Comparison of ENCODE assay signal across 10 cellular contexts in the genomic region with DNA sequence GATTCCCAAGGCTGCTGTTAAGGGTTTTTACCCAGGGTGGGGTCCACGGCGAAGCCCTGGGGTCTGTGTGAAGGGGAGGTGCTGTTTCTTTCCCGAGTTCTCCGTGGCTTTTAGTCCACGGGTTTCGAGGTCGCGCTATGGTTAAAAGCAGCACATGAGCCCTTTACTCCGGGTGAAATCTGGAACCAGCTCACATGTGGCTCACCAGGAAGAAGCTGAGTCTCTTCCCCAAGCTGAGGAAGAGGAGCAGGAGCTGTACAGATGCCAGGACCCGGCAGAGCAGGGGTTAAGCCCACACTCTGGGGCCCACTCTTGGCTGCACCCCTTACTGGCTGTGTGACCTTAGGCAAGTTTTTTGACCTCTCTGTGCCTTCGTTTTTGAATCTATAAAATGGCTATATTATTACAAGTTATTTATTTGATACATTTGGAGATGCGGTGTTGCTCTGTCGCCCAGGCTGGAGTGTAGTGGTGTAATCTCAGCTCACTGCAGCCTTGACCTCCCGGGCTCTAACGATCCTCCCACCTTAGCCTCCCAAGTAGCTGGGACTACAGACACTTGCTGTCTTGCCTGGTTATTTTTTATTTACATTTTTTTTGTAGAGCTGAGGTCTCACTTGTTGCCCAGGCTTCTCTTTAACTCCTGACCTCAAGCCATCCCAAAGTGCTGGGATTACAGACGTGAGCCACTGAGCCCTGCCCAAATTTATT.
DNase-seq lines count a peak whose midpoint lies in the region; ATAC-seq, FAIRE-seq and TF ChIP-seq lines count a peak whose summit lies in the region.
"Had no signal": no experiment of that assay in that cellular context is flagged by ENCODE, and none has a peak within 500 bp of the region (broad histone marks: within the 10 kb centered on the region; RNA-seq: fewer than 3 reads in every experiment).

No MANE protein-coding gene starts in this region.

- no peaks in the 10 kb centered on the region for H3K36me3 Mint-ChIP-seq in activated naive CD8-positive, alpha-beta T cell treated with anti-CD3 and anti-CD28 coated beads for 36 hours
- no peaks in the 10 kb centered on the region for H3K36me3 Mint-ChIP-seq in activated CD4-positive, alpha-beta T cell treated with anti-CD3 and anti-CD28 coated beads for 36 hours (ENCODE audit: low read depth)
- H3K36me3 Mint-ChIP-seq: activated CD4-positive, alpha-beta memory T cell treated with anti-CD3 and anti-CD28 coated beads for 36 hours had no signal

- no peak for TF ChIP-seq POLR2A in H54 (IDR thresholded peaks at IDR 0.05; ENCODE audit: low read depth, low read length)

- H3K27ac Mint-ChIP-seq in activated naive CD8-positive, alpha-beta T cell treated with anti-CD3 and anti-CD28 coated beads for 36 hours = no peak overlapping the region
- H3K27ac Mint-ChIP-seq in activated CD4-positive, alpha-beta T cell treated with anti-CD3 and anti-CD28 coated beads for 36 hours = no peak overlapping the region
- H3K27ac Mint-ChIP-seq: activated CD4-positive, alpha-beta memory T cell treated with anti-CD3 and anti-CD28 coated beads for 36 hours had no signal

- no peaks in the 10 kb centered on the region for H3K9me3 Mint-ChIP-seq in activated naive CD8-positive, alpha-beta T cell treated with anti-CD3 and anti-CD28 coated beads for 36 hours
- H3K9me3 Mint-ChIP-seq in activated CD4-positive, alpha-beta T cell treated with anti-CD3 and anti-CD28 coated beads for 36 hours (ENCODE audit: low read depth) = peaks cover 3% of the 10 kb centered on the region
- H3K9me3 Mint-ChIP-seq: activated CD4-positive, alpha-beta memory T cell treated with anti-CD3 and anti-CD28 coated beads for 36 hours had no signal

- H3K4me1 ChIP-seq in smooth muscle cell (ENCODE audit: low read depth) = no peaks in the 10 kb centered on the region

- intact Hi-C loops in activated CD4-positive, alpha-beta T cell treated with anti-CD3 and anti-CD28 coated beads for 36 hours (cut with DNase I, micrococcal nuclease) = loop anchor here (1.0 to 2.0 kb wide), 3 partner anchors 72 to 351 kb away; no protein-coding TSS in a partner anchor

- H3K4me3 ChIP-seq in brain microvascular endothelial cell (ENCODE audit: low read depth, low read length) (peak overlapping the region; percentile 41), smooth muscle cell (peak overlapping the region; percentile 53)

- no peaks in the 10 kb centered on the region for H3K27me3 ChIP-seq in brain microvascular endothelial cell (replicated peaks)
- peaks cover 4% of the 10 kb centered on the region for H3K27me3 ChIP-seq in smooth muscle cell (ENCODE audit: low read depth)

- no peak overlapping the region for H3K27ac ChIP-seq in brain microvascular endothelial cell
- no peak overlapping the region for H3K27ac ChIP-seq in smooth muscle cell (ENCODE audit: low read depth)

- H3K36me3 ChIP-seq in brain microvascular endothelial cell (replicated peaks) = no peaks in the 10 kb centered on the region
- H3K36me3 ChIP-seq in smooth muscle cell (ENCODE audit: low read depth) = no peaks in the 10 kb centered on the region

- H4K20me1 ChIP-seq in smooth muscle cell (ENCODE audit: low read depth) = no peaks in the 10 kb centered on the region

- FAIRE-seq in H54 (lab: Jason Lieb, UNC) = no peak

- peak overlapping the region; percentile 97 for H3K4me2 ChIP-seq in smooth muscle cell

- H2AFZ ChIP-seq in smooth muscle cell (ENCODE audit: low read depth) = peak overlapping the region; percentile 98

- CTCF ChIA-PET in activated CD4-positive, alpha-beta T cell treated with anti-CD3 and anti-CD28 coated beads for 36 hours (lab: Charles Lee) = interaction anchor here (0.8 to 1.6 kb wide), 15 partner anchors 9 to 1416 kb away, joined by 3 to 11 read pairs (median 4); no protein-coding TSS in a partner anchor

- DNase-seq in H54 (ENCODE audit: insufficient read length, low spot score) (peak; percentile 7), brain microvascular endothelial cell (no peak), iPS-NIHi7 (ENCODE audit: extremely low spot score) (peak; percentile 27), smooth muscle cell (lab: John Stamatoyannopoulos, UW; ENCODE audit: unreplicated experiment) (no peak), NCI-H1694 treated with DMSO at 0.1 percent for 48 hours (lab: John Stamatoyannopoulos, UW) (no peak)
- no peak for DNase-seq in activated naive CD8-positive, alpha-beta T cell treated with anti-CD3 and anti-CD28 coated beads for 36 hours
- DNase-seq in activated CD4-positive, alpha-beta T cell treated with anti-CD3 and anti-CD28 coated beads for 36 hours = no peak
- DNase-seq: effector memory CD4-positive, alpha-beta T cell had no signal

- no peak for TF ChIP-seq CTCF in brain microvascular endothelial cell (IDR thresholded peaks at IDR 0.05; ENCODE audit: low read depth, low read length, missing control alignments)
- TF ChIP-seq CTCF in smooth muscle cell (IDR thresholded peaks at IDR 0.05; ENCODE audit: borderline replicate concordance, insufficient read depth, poor library complexity, severe bottlenecking) = no peak

- no peaks in the 10 kb centered on the region for H3K79me2 ChIP-seq in smooth muscle cell (ENCODE audit: low read depth)

- 37% methylated on average over 16 of the region's 16 CpGs for WGBS in smooth muscle cell (ENCODE audit: low lambda C conversion rate)

- ATAC-seq in activated CD4-positive, alpha-beta T cell treated with anti-CD3 and anti-CD28 coated beads for 36 hours = no peak
- no peak for ATAC-seq in HG02763 (IDR thresholded peaks at IDR 0.05; ENCODE audit: unreplicated experiment)

- H3K27me3 Mint-ChIP-seq in activated naive CD8-positive, alpha-beta T cell treated with anti-CD3 and anti-CD28 coated beads for 36 hours = peaks cover 33% of the 10 kb centered on the region
- peaks cover 33% of the 10 kb centered on the region for H3K27me3 Mint-ChIP-seq in activated CD4-positive, alpha-beta T cell treated with anti-CD3 and anti-CD28 coated beads for 36 hours

- POLR2A ChIA-PET in activated CD4-positive, alpha-beta T cell treated with anti-CD3 and anti-CD28 coated beads for 36 hours (lab: Charles Lee) = no interaction called here

- H3K9me3 ChIP-seq in smooth muscle cell (replicated peaks; ENCODE audit: low read depth) = no peaks in the 10 kb centered on the region

- in situ Hi-C loops in brain microvascular endothelial cell (cut with HindIII; ENCODE audit: low pct_ligation_motif_present, low sequenced_read_pairs) = no loop called here

- no peaks in the 10 kb centered on the region for H3K4me1 Mint-ChIP-seq in activated naive CD8-positive, alpha-beta T cell treated with anti-CD3 and anti-CD28 coated beads for 36 hours
- no peaks in the 10 kb centered on the region for H3K4me1 Mint-ChIP-seq in activated CD4-positive, alpha-beta T cell treated with anti-CD3 and anti-CD28 coated beads for 36 hours

- no peak overlapping the region for H3K4me3 Mint-ChIP-seq in activated naive CD8-positive, alpha-beta T cell treated with anti-CD3 and anti-CD28 coated beads for 36 hours
- H3K4me3 Mint-ChIP-seq in activated CD4-positive, alpha-beta T cell treated with anti-CD3 and anti-CD28 coated beads for 36 hours = no peak overlapping the region
- H3K4me3 Mint-ChIP-seq: activated CD4-positive, alpha-beta memory T cell treated with anti-CD3 and anti-CD28 coated beads for 36 hours had no signal

- H3F3A ChIP-seq in smooth muscle cell (ENCODE audit: low read depth) = no peaks in the 10 kb centered on the region

- no peak overlapping the region for H3K9ac ChIP-seq in smooth muscle cell (ENCODE audit: low read depth)

Comparison
In these comparisons a context has a peak if more than half of its experiments do, and no peak if none do; other contexts are left out.
1. DNase-seq: peak in H54 (single experiment) and iPS-NIHi7 (single experiment); none in brain microvascular endothelial cell (single experiment), smooth muscle cell (single experiment), activated naive CD8-positive, alpha-beta T cell treated with anti-CD3 and anti-CD28 coated beads for 36 hours (single experiment), NCI-H1694 treated with DMSO at 0.1 percent for 48 hours (single experiment) and activated CD4-positive, alpha-beta T cell treated with anti-CD3 and anti-CD28 coated beads for 36 hours (single experiment).